In genomic region chr10:124693801-124694416, GRCh38 we compare ENCODE assay signal across 8 cellular contexts. TPM values are rescaled to one million over a fixed set of nuclear protein-coding genes. Genes with fewer than 3 reads are reported as not detected.
DNase-seq lines count a peak whose midpoint lies in the region; ATAC-seq lines count a peak whose summit lies in the region.

No MANE protein-coding gene starts in this region.

- H3K27me3 Mint-ChIP-seq in activated naive CD8-positive, alpha-beta T cell treated with anti-CD3 and anti-CD28 coated beads, Interleukin-2, amount 10 ng/mL, durations not matched to agents 7 days and 5 days: no peaks in the 10 kb centered on the region
- H3K27me3 Mint-ChIP-seq in naive thymus-derived CD8-positive, alpha-beta T cell: no peaks in the 10 kb centered on the region

- H3K4me3 Mint-ChIP-seq in activated naive CD8-positive, alpha-beta T cell treated with anti-CD3 and anti-CD28 coated beads, Interleukin-2, amount 10 ng/mL, durations not matched to agents 7 days and 5 days: no peak overlapping the region
- peak overlapping the region in 2 of 10 donors; percentile 24 to 48 for H3K4me3 Mint-ChIP-seq in naive thymus-derived CD8-positive, alpha-beta T cell

- peaks cover 51% of the 10 kb centered on the region for H3K4me1 Mint-ChIP-seq in activated naive CD8-positive, alpha-beta T cell treated with anti-CD3 and anti-CD28 coated beads, Interleukin-2, amount 10 ng/mL, durations not matched to agents 7 days and 5 days
- peaks cover 37 to 86% (median 69%) of the 10 kb centered on the region in 4 donors for H3K4me1 Mint-ChIP-seq in naive thymus-derived CD8-positive, alpha-beta T cell

- peak; percentile 28 for ATAC-seq in HG03095 (IDR thresholded peaks at IDR 0.05; ENCODE audit: unreplicated experiment)
- no peak for ATAC-seq in activated naive CD8-positive, alpha-beta T cell treated with anti-CD3 and anti-CD28 coated beads, Interleukin-2, amount 10 ng/mL, durations not matched to agents 7 days and 5 days (ENCODE audit: low read depth)
- no peak for ATAC-seq in naive thymus-derived CD8-positive, alpha-beta T cell

- POLR2A ChIA-PET in activated naive CD8-positive, alpha-beta T cell treated with anti-CD3 and anti-CD28 coated beads, Interleukin-2, amount 10 ng/mL, durations not matched to agents 7 days and 5 days (lab: Charles Lee): no interaction called here
- POLR2A ChIA-PET in naive thymus-derived CD8-positive, alpha-beta T cell (lab: Charles Lee): interaction anchor here (1.3 to 2.5 kb wide), 2 partner anchors 8 to 15 kb away, joined by 5 to 7 read pairs; no protein-coding TSS in a partner anchor

- peak overlapping the region; percentile 4 for H3K27ac Mint-ChIP-seq in activated naive CD8-positive, alpha-beta T cell treated with anti-CD3 and anti-CD28 coated beads, Interleukin-2, amount 10 ng/mL, durations not matched to agents 7 days and 5 days
- peak overlapping the region in 8 of 10 donors; percentile 24 to 97 (median 67) for H3K27ac Mint-ChIP-seq in naive thymus-derived CD8-positive, alpha-beta T cell

- H3K9me3 Mint-ChIP-seq in activated naive CD8-positive, alpha-beta T cell treated with anti-CD3 and anti-CD28 coated beads, Interleukin-2, amount 10 ng/mL, durations not matched to agents 7 days and 5 days: no peaks in the 10 kb centered on the region
- H3K9me3 Mint-ChIP-seq in naive thymus-derived CD8-positive, alpha-beta T cell: no peaks in the 10 kb centered on the region

- H3K36me3 Mint-ChIP-seq in activated naive CD8-positive, alpha-beta T cell treated with anti-CD3 and anti-CD28 coated beads, Interleukin-2, amount 10 ng/mL, durations not matched to agents 7 days and 5 days: peaks cover 24% of the 10 kb centered on the region
- H3K36me3 Mint-ChIP-seq in naive thymus-derived CD8-positive, alpha-beta T cell: peaks cover 0 to 31% (median 28%) of the 10 kb centered on the region in 3 donors

- peak; percentile 67 for DNase-seq in DMS79 (lab: John Stamatoyannopoulos, UW)
- no peak for DNase-seq in activated naive CD8-positive, alpha-beta T cell treated with anti-CD3 and anti-CD28 coated beads, Interleukin-2, amount 10 ng/mL, durations not matched to agents 7 days and 5 days
- no peak for DNase-seq in naive thymus-derived CD8-positive, alpha-beta T cell
- no peak for DNase-seq in NCI-H524 (lab: John Stamatoyannopoulos, UW)
- no peak for DNase-seq in stimulated activated CD4-positive, alpha-beta T cell treated with anti-CD3 and anti-CD28 coated beads, Interleukin-1b, Interleukin-23, amount 100 ng/mL, for 48 hours
- no peak for DNase-seq in activated CD8-positive, alpha-beta memory T cell treated with anti-CD3 and anti-CD28 coated beads for 24 hours
- DNase-seq in stimulated activated CD4-positive, alpha-beta T cell treated with anti-CD3 and anti-CD28 coated beads, Interleukin-15, amount 100 ng/mL, for 24 hours: no peak

RNA-seq across cellular contexts. Expression of gene FAM53B, which starts 50.3 kb away (rescaled TPM):
- total RNA-seq in activated naive CD8-positive, alpha-beta T cell treated with anti-CD3 and anti-CD28 coated beads, Interleukin-2, amount 10 ng/mL, durations not matched to agents 7 days and 5 days: 10 to 100 TPM; 29.8 to 33.0 TPM
- 10 to 100 TPM; 22.2 to 23.2 TPM for total RNA-seq in naive thymus-derived CD8-positive, alpha-beta T cell
- 10 to 100 TPM in 2 of 3 donors, 1 to 10 TPM in 1; 2.4 to 15.1 (median 11.9) TPM for polyA plus RNA-seq in naive thymus-derived CD8-positive, alpha-beta T cell
